Comparison of ENCODE assay signal across 32 cellular contexts in the genomic region with DNA sequence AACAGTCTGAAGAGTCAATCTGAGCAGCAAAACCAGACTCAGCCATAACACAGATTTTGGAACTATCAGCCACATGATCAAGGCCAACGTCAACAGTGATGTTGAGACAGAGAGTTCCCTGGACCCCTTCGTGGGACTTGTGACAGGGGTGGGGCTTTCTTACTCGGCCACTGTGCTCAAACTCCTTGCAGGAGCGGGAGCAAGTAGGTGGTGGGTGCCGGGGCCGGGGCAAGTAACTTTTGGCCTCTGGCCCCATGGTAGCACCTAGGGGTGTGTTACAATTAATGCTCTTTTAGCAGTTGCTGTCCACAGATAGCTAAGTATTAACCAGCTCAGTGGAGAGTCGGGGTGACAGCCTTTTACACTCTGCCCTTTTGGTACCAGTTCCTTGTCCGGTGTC.
"Had no signal": no experiment of that assay in that cellular context is flagged by ENCODE, and none has a peak within 500 bp of the region (broad histone marks: within the 10 kb centered on the region; RNA-seq: fewer than 3 reads in every experiment).

No MANE protein-coding gene starts in this region.

- DNase-seq: activated B cell treated with CpG ODN at 0.5 μM for 24 hours; activated CD4-positive, alpha-beta memory T cell treated with anti-CD3 and anti-CD28 coated beads for 36 hours; activated CD4-positive, alpha-beta T cell treated with anti-CD3 and anti-CD28 coated beads for 4 hours; activated CD4-positive, alpha-beta T cell treated with anti-CD3 and anti-CD28 coated beads, Interleukin-2, amount 10 ng/mL, durations not matched to agents 24 days and 14 days; activated CD4-positive, alpha-beta T cell treated with anti-CD3 and anti-CD28 coated beads, Interleukin-2, amount 50 U/mL, for 1 hour; activated CD4-positive, alpha-beta T cell treated with anti-CD3 and anti-CD28 coated beads, Interleukin-2, amount 50 U/mL, for 4 hours; activated CD4-positive, CD25-positive, alpha-beta regulatory T cell treated with anti-CD3 and anti-CD28 coated beads, Interleukin-2, amount 50 U/mL, for 72 hours; activated CD8-positive, alpha-beta memory T cell treated with anti-CD3 and anti-CD28 coated beads, Interleukin-2, amount 50 U/mL, for 4 hours; activated CD8-positive, alpha-beta T cell treated with anti-CD3 and anti-CD28 coated beads for 36 hours; activated effector memory CD4-positive, alpha-beta T cell treated with anti-CD3 and anti-CD28 coated beads, Interleukin-2, amount 50 U/mL, for 16 hours; activated gamma-delta T cell treated with Interleukin-2 at 50 U/mL for 16 hours; activated naive CD4-positive, alpha-beta T cell; activated naive CD4-positive, alpha-beta T cell treated with anti-CD3 and anti-CD28 coated beads for 36 hours; activated naive CD4-positive, alpha-beta T cell treated with anti-CD3 and anti-CD28 coated beads, Interleukin-2, amount 50 U/mL, for 16 hours; activated naive CD8-positive, alpha-beta T cell treated with anti-CD3 and anti-CD28 coated beads for 36 hours; activated T-cell treated with anti-CD3 and anti-CD28 coated beads for 4 hours; activated T-cell treated with anti-CD3 and anti-CD28 coated beads, Interleukin-2, amount 50 U/mL, for 1 hour; activated T-cell treated with anti-CD3 and anti-CD28 coated beads, Interleukin-2, amount 50 U/mL, for 4 hours; activated T-cell treated with anti-CD3 and anti-CD28 coated beads, Interleukin-2, amount 50 U/mL, for 72 hours; adrenal gland; amniotic stem cell; aorta; body of pancreas; brain microvascular endothelial cell; central memory CD4-positive, alpha-beta T cell; T-helper 1 cell; T-helper 2 cell; T-helper 9 cell had no signal

- H3K36me3 ChIP-seq: adrenal gland, brain microvascular endothelial cell, breast epithelium had no signal

- H3K27ac ChIP-seq: adrenal gland, body of pancreas, brain microvascular endothelial cell, breast epithelium, VCaP had no signal

- ATAC-seq: activated CD8-positive, alpha-beta T cell treated with anti-CD3 and anti-CD28 coated beads for 36 hours; activated naive CD4-positive, alpha-beta T cell treated with anti-CD3 and anti-CD28 coated beads, Interleukin-2, amount 50 U/mL, for 72 hours; activated T-cell treated with anti-CD3 and anti-CD28 coated beads, Interleukin-2, amount 50 U/mL, for 4 hours; activated T-cell treated with anti-CD3 and anti-CD28 coated beads, Interleukin-2, amount 50 U/mL, for 72 hours; activated T-helper 17 cell treated with anti-CD3 and anti-CD28 coated beads, Interleukin-2, amount 50 U/mL, for 72 hours; body of pancreas had no signal

- H3K4me1 ChIP-seq: adrenal gland, body of pancreas, breast epithelium had no signal

- H3K4me3 ChIP-seq: adrenal gland, body of pancreas, breast epithelium had no signal

- H3K27me3 ChIP-seq: adrenal gland, body of pancreas, brain microvascular endothelial cell, breast epithelium had no signal

- H3K9me3 ChIP-seq: adrenal gland, body of pancreas, breast epithelium had no signal
